Comparison of ENCODE assay signal across 1 cellular context in the genomic region with DNA sequence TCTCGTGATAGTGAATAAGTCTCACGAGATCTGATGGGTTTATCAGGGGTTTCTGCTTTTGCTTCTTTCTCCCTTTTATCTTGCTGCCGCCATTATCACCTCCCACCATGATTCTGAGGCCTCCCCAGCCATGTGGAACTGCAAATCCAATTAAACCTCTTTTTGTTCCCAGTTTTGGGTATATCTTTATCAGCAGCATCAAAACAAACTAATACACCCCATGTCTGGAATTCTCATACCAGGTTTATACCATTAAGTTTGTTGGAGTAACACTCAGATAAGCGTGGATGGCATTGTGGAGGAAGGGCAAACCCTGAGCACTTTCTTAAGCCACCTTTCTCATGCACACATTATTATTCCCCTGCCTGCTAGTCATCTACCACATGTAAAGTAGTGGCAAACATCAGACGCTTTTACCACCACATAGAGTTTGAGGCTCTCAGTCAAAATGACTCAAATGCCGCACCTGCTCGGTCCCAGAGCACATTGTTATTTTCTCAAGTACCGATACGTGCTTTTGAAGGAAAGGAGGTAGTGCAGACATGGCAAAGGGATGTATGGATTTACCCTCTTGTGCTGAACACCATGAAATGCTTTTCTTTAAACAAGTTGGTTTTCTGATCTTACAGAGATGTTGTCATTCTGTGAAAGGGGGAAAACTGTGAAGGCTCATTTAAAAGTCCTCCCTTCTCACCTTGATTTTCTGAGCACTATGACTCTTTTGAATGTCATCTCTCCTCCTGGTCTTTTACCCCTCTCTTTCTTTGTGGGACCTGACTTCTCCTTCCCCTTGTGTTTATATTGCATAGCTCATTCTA.
TF ChIP-seq lines count a peak whose summit lies in the region.

No MANE protein-coding gene starts in this region.

TF ChIP-seq in HEK293, 187 proteins besides CTCF, POLR2A, EP300 and RAD21:
- no peak for TF ChIP-seq ZNF670 (tag by site-specific recombination; IDR thresholded peaks at IDR 0.05; ENCODE audit: low read depth)
- TF ChIP-seq TRIM28 (IDR thresholded peaks at IDR 0.05; ENCODE audit: borderline replicate concordance, low read length) = peak; percentile 39
- TF ChIP-seq ZNF600 (tag by site-specific recombination; IDR thresholded peaks at IDR 0.05) = no peak
- TF ChIP-seq, protein P1, sequence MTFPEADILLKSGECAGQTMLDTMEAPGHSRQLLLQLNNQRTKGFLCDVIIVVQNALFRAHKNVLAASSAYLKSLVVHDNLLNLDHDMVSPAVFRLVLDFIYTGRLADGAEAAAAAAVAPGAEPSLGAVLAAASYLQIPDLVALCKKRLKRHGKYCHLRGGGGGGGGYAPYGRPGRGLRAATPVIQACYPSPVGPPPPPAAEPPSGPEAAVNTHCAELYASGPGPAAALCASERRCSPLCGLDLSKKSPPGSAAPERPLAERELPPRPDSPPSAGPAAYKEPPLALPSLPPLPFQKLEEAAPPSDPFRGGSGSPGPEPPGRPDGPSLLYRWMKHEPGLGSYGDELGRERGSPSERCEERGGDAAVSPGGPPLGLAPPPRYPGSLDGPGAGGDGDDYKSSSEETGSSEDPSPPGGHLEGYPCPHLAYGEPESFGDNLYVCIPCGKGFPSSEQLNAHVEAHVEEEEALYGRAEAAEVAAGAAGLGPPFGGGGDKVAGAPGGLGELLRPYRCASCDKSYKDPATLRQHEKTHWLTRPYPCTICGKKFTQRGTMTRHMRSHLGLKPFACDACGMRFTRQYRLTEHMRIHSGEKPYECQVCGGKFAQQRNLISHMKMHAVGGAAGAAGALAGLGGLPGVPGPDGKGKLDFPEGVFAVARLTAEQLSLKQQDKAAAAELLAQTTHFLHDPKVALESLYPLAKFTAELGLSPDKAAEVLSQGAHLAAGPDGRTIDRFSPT (tag by site-specific recombination; IDR thresholded peaks at IDR 0.05) = no peak
- TF ChIP-seq, protein P2, sequence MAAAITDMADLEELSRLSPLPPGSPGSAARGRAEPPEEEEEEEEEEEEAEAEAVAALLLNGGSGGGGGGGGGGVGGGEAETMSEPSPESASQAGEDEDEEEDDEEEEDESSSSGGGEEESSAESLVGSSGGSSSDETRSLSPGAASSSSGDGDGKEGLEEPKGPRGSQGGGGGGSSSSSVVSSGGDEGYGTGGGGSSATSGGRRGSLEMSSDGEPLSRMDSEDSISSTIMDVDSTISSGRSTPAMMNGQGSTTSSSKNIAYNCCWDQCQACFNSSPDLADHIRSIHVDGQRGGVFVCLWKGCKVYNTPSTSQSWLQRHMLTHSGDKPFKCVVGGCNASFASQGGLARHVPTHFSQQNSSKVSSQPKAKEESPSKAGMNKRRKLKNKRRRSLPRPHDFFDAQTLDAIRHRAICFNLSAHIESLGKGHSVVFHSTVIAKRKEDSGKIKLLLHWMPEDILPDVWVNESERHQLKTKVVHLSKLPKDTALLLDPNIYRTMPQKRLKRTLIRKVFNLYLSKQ (tag by site-specific recombination; IDR thresholded peaks at IDR 0.05; ENCODE audit: borderline replicate concordance) = no peak
TF ChIP-seq in HEK293: peak in this region for 1.
